In genomic region chr6:32185620-32186495, GRCh38 we compare ENCODE assay signal across 7 cellular contexts. TPM values are rescaled to one million over a fixed set of nuclear protein-coding genes. Genes with fewer than 3 reads are reported as not detected.
DNase-seq lines count a peak whose midpoint lies in the region; ATAC-seq and TF ChIP-seq lines count a peak whose summit lies in the region.
"Not testable (repeated sequence)": the region's sequence is repeated elsewhere in the genome, so short reads cannot be mapped to it uniquely, and the experiment has no call there.

No MANE protein-coding gene starts in this region.

- H3K27me3 Mint-ChIP-seq in memory B cell, result not testable (repeated sequence)

- peak; percentile 82 to 87 for ATAC-seq in activated CD4-positive, CD25-positive, alpha-beta regulatory T cell treated with anti-CD3 and anti-CD28 coated beads, Interleukin-2, amount 50 U/mL, for 24 hours
- peak; percentile 53 for ATAC-seq in memory B cell (ENCODE audit: low read depth)

- H3K4me3 Mint-ChIP-seq in memory B cell, result peak overlapping the region; percentile 55

- not testable (repeated sequence) for H2AFZ ChIP-seq in smooth muscle cell (ENCODE audit: low read depth)

- peak overlapping the region; percentile 99 for H3K27ac Mint-ChIP-seq in memory B cell

- not testable (repeated sequence) for H3K36me3 ChIP-seq in smooth muscle cell (ENCODE audit: low read depth)

- WGBS in smooth muscle cell (ENCODE audit: low lambda C conversion rate), result 45% methylated on average over 16 of the region's 16 CpGs

- not testable (repeated sequence) for H3K9me3 ChIP-seq in smooth muscle cell (replicated peaks; ENCODE audit: low read depth)

- H4K20me1 ChIP-seq in smooth muscle cell (ENCODE audit: low read depth), result not testable (repeated sequence)

- not testable (repeated sequence) for H3K27me3 ChIP-seq in smooth muscle cell (ENCODE audit: low read depth)

- H3K79me2 ChIP-seq in smooth muscle cell (ENCODE audit: low read depth), result peaks cover 17% of the 10 kb centered on the region

- H3K9me3 Mint-ChIP-seq in memory B cell, result not testable (repeated sequence)

- TF ChIP-seq CTCF in GM12865 (IDR thresholded peaks at IDR 0.05; ENCODE audit: insufficient read depth, low read depth, low read length, missing control alignments); fibroblast of mammary gland (conservative IDR thresholded peaks at IDR 0.05; ENCODE audit: control insufficient read depth, insufficient read depth, low read depth, low read length); smooth muscle cell (IDR thresholded peaks at IDR 0.05; ENCODE audit: borderline replicate concordance, insufficient read depth, poor library complexity, severe bottlenecking): not testable (repeated sequence)

- DNase-seq in GM12865 (ENCODE audit: low read depth) (peak; percentile 89), NOMO-1 (lab: John Stamatoyannopoulos, UW; ENCODE audit: unreplicated experiment in 2 of 2) (peak; percentile 31 to 66), astrocyte of the hippocampus (ENCODE audit: low read depth, low spot score) (peak; percentile 89), fibroblast of mammary gland (ENCODE audit: low read depth) (peak; percentile 92), smooth muscle cell (lab: John Stamatoyannopoulos, UW; ENCODE audit: unreplicated experiment) (peak; percentile 34)
- not testable (repeated sequence) for DNase-seq in memory B cell (ENCODE audit: low spot score in 2 of 2)

- not testable (repeated sequence) for H3K4me3 ChIP-seq in GM12865 (ENCODE audit: low read depth, low read length); fibroblast of mammary gland (ENCODE audit: control insufficient read depth, low read depth, low read length)
- H3K4me3 ChIP-seq in smooth muscle cell, result peak overlapping the region; percentile 26

- H3K9ac ChIP-seq in smooth muscle cell (ENCODE audit: low read depth), result not testable (repeated sequence)

- H3K4me2 ChIP-seq in smooth muscle cell, result peak overlapping the region; percentile 65

- H3K27ac ChIP-seq in smooth muscle cell (ENCODE audit: low read depth), result peak overlapping the region; percentile 82

- H3K4me1 ChIP-seq in smooth muscle cell (ENCODE audit: low read depth), result peaks cover 19% of the 10 kb centered on the region

- peaks cover 19% of the 10 kb centered on the region for H3F3A ChIP-seq in smooth muscle cell (ENCODE audit: low read depth)

- peaks cover 33% of the 10 kb centered on the region for H3K4me1 Mint-ChIP-seq in memory B cell

- peaks cover 29% of the 10 kb centered on the region for H3K36me3 Mint-ChIP-seq in memory B cell

RNA-seq across cellular contexts. Expression of gene AGER, which starts 1.8 kb away (rescaled TPM):
- 0.81 and 2.6 TPM in 2 replicates for total RNA-seq in smooth muscle cell
- polyA plus RNA-seq in smooth muscle cell, result 2.5 and 6.4 TPM in 2 replicates

RNA-seq across cellular contexts. Expression of gene PBX2, which starts 4.1 kb away (rescaled TPM):
- 33.2 and 43.6 TPM in 2 replicates for total RNA-seq in smooth muscle cell
- polyA plus RNA-seq in smooth muscle cell, result 11.6 and 14.0 TPM in 2 replicates

RNA-seq across cellular contexts. Expression of gene GPSM3, which starts 6.6 kb away (rescaled TPM):
- total RNA-seq in smooth muscle cell, result 4.8 and 5.3 TPM in 2 replicates
- 14.2 and 15.6 TPM in 2 replicates for polyA plus RNA-seq in smooth muscle cell

RNA-seq across cellular contexts. Expression of gene RNF5, which starts 7.7 kb away (rescaled TPM):
- 49.3 and 58.1 TPM in 2 replicates for total RNA-seq in smooth muscle cell
- polyA plus RNA-seq in smooth muscle cell, result 74.0 and 75.9 TPM in 2 replicates

RNA-seq across cellular contexts. Expression of gene AGPAT1, which starts 10.0 kb away (rescaled TPM):
- 60.5 and 71.1 TPM in 2 replicates for total RNA-seq in smooth muscle cell
- 51.8 and 52.4 TPM in 2 replicates for polyA plus RNA-seq in smooth muscle cell
